In genomic region chr3:148962513-148962912, GRCh38 we compare ENCODE assay signal across 8 cellular contexts.
DNase-seq lines count a peak whose midpoint lies in the region; ATAC-seq and TF ChIP-seq lines count a peak whose summit lies in the region.

No MANE protein-coding gene starts in this region.

- TF ChIP-seq CTCF in AG09309 (IDR thresholded peaks at IDR 0.05; ENCODE audit: control insufficient read depth, insufficient read depth, low read depth, low read length, missing control alignments): peak; percentile 32

- ATAC-seq in HG03378 (IDR thresholded peaks at IDR 0.05; ENCODE audit: unreplicated experiment): no peak

- no peak overlapping the region for H3K4me3 ChIP-seq in AG09309 (ENCODE audit: control insufficient read depth, low read depth, low read length)

- DNase-seq in AG09309 (ENCODE audit: low read depth): peak; percentile 43
- peak; percentile 56 for DNase-seq in HK-2 (ENCODE audit: unreplicated experiment)
- peak; percentile 20 for DNase-seq in SW480 (ENCODE audit: low spot score)
- DNase-seq in iPS DF 19.7 (ENCODE audit: low read depth, low spot score): peak; percentile 69
- no peak for DNase-seq in NCI-H748 treated with DMSO at 0.1 percent for 48 hours (lab: John Stamatoyannopoulos, UW)
- DNase-seq in epidermal melanocyte (ENCODE audit: insufficient read length, low spot score): no peak
- no peak for DNase-seq in stimulated activated CD4-positive, alpha-beta T cell treated with anti-CD3 and anti-CD28 coated beads, Interleukin-4, amount 100 ng/mL, for 4 hours

Comparison
In these comparisons a context has a peak if more than half of its experiments do, and no peak if none do; other contexts are left out.
1. DNase-seq: peak in AG09309 (single experiment), HK-2 (single experiment), SW480 (single experiment) and iPS DF 19.7 (single experiment); none in NCI-H748 treated with DMSO at 0.1 percent for 48 hours (single experiment), epidermal melanocyte (single experiment) and stimulated activated CD4-positive, alpha-beta T cell treated with anti-CD3 and anti-CD28 coated beads, Interleukin-4, amount 100 ng/mL, for 4 hours (0 of 2).